In genomic region chr13:101514100-101514499, GRCh38 we compare ENCODE assay signal across 12 cellular contexts.
"Had no signal": no experiment of that assay in that cellular context is flagged by ENCODE, and none has a peak within 500 bp of the region (broad histone marks: within the 10 kb centered on the region; RNA-seq: fewer than 3 reads in every experiment).

No MANE protein-coding gene starts in this region.

- H3K4me1 ChIP-seq: esophagus muscularis mucosa, lower lobe of right lung, pancreas, right lobe of liver, testis had no signal

- DNase-seq: left ventricle myocardium superior; lower lobe of right lung; natural killer cell; occipital lobe; stimulated activated naive CD4-positive, alpha-beta T cell treated with Interleukin-2 at 50 U/mL for 16 hours had no signal

- H3K9me3 ChIP-seq: esophagus muscularis mucosa, lower lobe of right lung, pancreas, right lobe of liver, testis, tibial artery had no signal

- H3K27me3 ChIP-seq: esophagus muscularis mucosa, pancreas, right lobe of liver, testis, tibial artery had no signal

- ATAC-seq: natural killer cell; stimulated activated effector memory CD8-positive, alpha-beta T cell treated with anti-CD3 and anti-CD28 coated beads, Interleukin-12 subunit alpha, Interleukin-12 subunit beta, amount 100 ng/mL, for 72 hours had no signal

- H3K4me3 ChIP-seq: coronary artery, esophagus muscularis mucosa, lower lobe of right lung, pancreas, right lobe of liver, testis, tibial artery had no signal

- H3K27ac ChIP-seq: coronary artery, esophagus muscularis mucosa, lower lobe of right lung, pancreas, right lobe of liver, testis had no signal

- H3K36me3 ChIP-seq: esophagus muscularis mucosa, lower lobe of right lung, pancreas, right lobe of liver, tibial artery had no signal
